Comparison of ENCODE assay signal across 8 cellular contexts in the genomic region with DNA sequence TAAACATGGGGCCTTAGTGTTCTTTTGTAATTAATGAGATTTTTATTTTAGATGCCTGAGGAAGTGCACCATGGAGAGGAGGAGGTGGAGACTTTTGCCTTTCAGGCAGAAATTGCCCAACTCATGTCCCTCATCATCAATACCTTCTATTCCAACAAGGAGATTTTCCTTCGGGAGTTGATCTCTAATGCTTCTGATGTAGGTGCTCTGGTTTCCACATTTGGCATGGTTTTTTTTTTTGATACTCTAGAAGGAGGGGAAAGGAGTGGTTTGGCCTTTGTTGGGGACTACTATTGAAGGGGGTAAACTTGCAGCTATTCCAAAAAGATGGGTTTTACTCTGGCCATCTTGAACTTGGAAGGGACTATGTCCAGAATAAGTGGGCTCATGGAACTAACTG. TPM values are rescaled to one million over a fixed set of nuclear protein-coding genes. Genes with fewer than 3 reads are reported as not detected.
DNase-seq lines count a peak whose midpoint lies in the region; ATAC-seq lines count a peak whose summit lies in the region.

No MANE protein-coding gene starts in this region.

- peaks cover 78% of the 10 kb centered on the region for H3K36me3 Mint-ChIP-seq in central memory CD8-positive, alpha-beta T cell (ENCODE audit: insufficient read depth)

- no peak for DNase-seq in Jurkat, Clone E6-1 (ENCODE audit: low read depth, low spot score)
- no peak for DNase-seq in central memory CD8-positive, alpha-beta T cell (ENCODE audit: low spot score in 2 of 2)
- DNase-seq in foreskin melanocyte (no peak), iPS-NIHi11 (ENCODE audit: low spot score) (no peak), cortex of kidney (lab: John Stamatoyannopoulos, UW) (no peak)

- H3K36me3 ChIP-seq in ACC112 (ENCODE audit: insufficient read depth, low read length) (peaks cover 54% of the 10 kb centered on the region), muscle layer of duodenum (ENCODE audit: control insufficient read depth in 1 of 2, insufficient read depth in 2 of 2, low read length in 2 of 2) (peaks cover 47 to 57% of the 10 kb centered on the region in 2 donors)

- no peaks in the 10 kb centered on the region for H3K9me3 ChIP-seq in muscle layer of duodenum (ENCODE audit: control insufficient read depth in 1 of 2, low read length in 2 of 2)

- no peaks in the 10 kb centered on the region for H3K27me3 Mint-ChIP-seq in central memory CD8-positive, alpha-beta T cell

- peak overlapping the region; percentile 100 for H3K27ac Mint-ChIP-seq in central memory CD8-positive, alpha-beta T cell (ENCODE audit: low read depth)

- peaks cover 39% of the 10 kb centered on the region for H3K4me1 ChIP-seq in ACC112 (ENCODE audit: control insufficient read depth, insufficient read depth, low read length, unreplicated experiment)
- peaks cover 4 to 28% of the 10 kb centered on the region in 2 donors for H3K4me1 ChIP-seq in muscle layer of duodenum (ENCODE audit: control insufficient read depth in 1 of 2, insufficient read depth in 2 of 2, low read length in 2 of 2)

- H3K27ac ChIP-seq in ACC112 (ENCODE audit: low read depth, low read length) = peak overlapping the region; percentile 75
- H3K27ac ChIP-seq in muscle layer of duodenum (ENCODE audit: low read length) = peak overlapping the region; percentile 100

- H3K4me3 ChIP-seq in ACC112 (ENCODE audit: low read depth, low read length) (peak overlapping the region; percentile 95), muscle layer of duodenum (ENCODE audit: low read depth in 1 of 2, low read length in 2 of 2) (peak overlapping the region; percentile 87 to 100)
- H3K4me3 ChIP-seq in Jurkat, Clone E6-1 (ENCODE audit: low read length) = peak overlapping the region; percentile 100

- ATAC-seq in central memory CD8-positive, alpha-beta T cell (replicated peaks; ENCODE audit: extremely low read depth, poor library complexity, severe bottlenecking) = no peak
- ATAC-seq in GM18873 (IDR thresholded peaks at IDR 0.05; ENCODE audit: low FRiP score, unreplicated experiment) = no peak

- peaks cover 63% of the 10 kb centered on the region for H3K4me1 Mint-ChIP-seq in central memory CD8-positive, alpha-beta T cell

- H3K9me3 Mint-ChIP-seq in central memory CD8-positive, alpha-beta T cell = no peaks in the 10 kb centered on the region

- no peak overlapping the region for H2AFZ ChIP-seq in ACC112 (ENCODE audit: low read length, unreplicated experiment)

- peak overlapping the region; percentile 100 for H3K4me3 Mint-ChIP-seq in central memory CD8-positive, alpha-beta T cell

- peaks cover 50% of the 10 kb centered on the region for H3K79me2 ChIP-seq in ACC112 (ENCODE audit: control insufficient read depth, insufficient read depth, low read length, unreplicated experiment)

- H3K27me3 ChIP-seq in ACC112 (ENCODE audit: insufficient read depth, low read length) = no peaks in the 10 kb centered on the region
- H3K27me3 ChIP-seq in muscle layer of duodenum (ENCODE audit: low read depth, low read length) = no peaks in the 10 kb centered on the region

RNA-seq across cellular contexts. Expression of gene HSP90AB1, which starts 1.7 kb away (rescaled TPM):
- polyA plus RNA-seq in Jurkat, Clone E6-1 (2012; ENCODE audit: insufficient read depth, insufficient read length) = 1,225 TPM

RNA-seq across cellular contexts. Expression of gene SLC35B2, which starts 8.7 kb away (rescaled TPM):
- polyA plus RNA-seq in Jurkat, Clone E6-1 (2012; ENCODE audit: insufficient read depth, insufficient read length) = 48.0 TPM

RNA-seq across cellular contexts. Expression of gene NFKBIE, which starts 16.8 kb away (rescaled TPM):
- 14.1 TPM for polyA plus RNA-seq in Jurkat, Clone E6-1 (2012; ENCODE audit: insufficient read depth, insufficient read length)

RNA-seq across cellular contexts. Expression of gene TMEM151B, which starts 21.7 kb away (rescaled TPM):
- polyA plus RNA-seq in Jurkat, Clone E6-1 (2012; ENCODE audit: insufficient read depth, insufficient read length) = 4.0 TPM

RNA-seq across cellular contexts. Expression of gene SLC29A1, which starts 25.2 kb away (rescaled TPM):
- 130 TPM for polyA plus RNA-seq in Jurkat, Clone E6-1 (2012; ENCODE audit: insufficient read depth, insufficient read length)
